Comparison of ENCODE assay signal across 10 cellular contexts in genomic region chr12:49263400-49263763, GRCh38. TPM values are rescaled to one million over a fixed set of nuclear protein-coding genes. Genes with fewer than 3 reads are reported as not detected.
DNase-seq lines count a peak whose midpoint lies in the region; TF ChIP-seq lines count a peak whose summit lies in the region.
"Had no signal": no experiment of that assay in that cellular context is flagged by ENCODE, and none has a peak within 500 bp of the region (broad histone marks: within the 10 kb centered on the region; RNA-seq: fewer than 3 reads in every experiment).

No MANE protein-coding gene starts in this region.

- H3K9ac ChIP-seq in trophoblast cell (ENCODE audit: low read length): no peak overlapping the region

- no peak overlapping the region for H2BK120ac ChIP-seq in trophoblast cell (ENCODE audit: insufficient read depth, low read length, poor library complexity)

- H2BK12ac ChIP-seq in trophoblast cell (ENCODE audit: low read length): no peak overlapping the region

- H3K27me3 Mint-ChIP-seq in brain: peaks cover 33% of the 10 kb centered on the region

- H3K4ac ChIP-seq in trophoblast cell (ENCODE audit: low read depth, low read length): no peak overlapping the region

- H3K18ac ChIP-seq in trophoblast cell (ENCODE audit: low read length): no peak overlapping the region

- peak overlapping the region; percentile 23 for H3K4me2 ChIP-seq in trophoblast cell (ENCODE audit: low read length)

- no peak overlapping the region for H3K27ac ChIP-seq in trophoblast cell (ENCODE audit: low read depth, low read length)
- H3K27ac ChIP-seq: ovary had no signal

- H3K27me3 ChIP-seq in MG63 (no peaks in the 10 kb centered on the region), trophoblast cell (ENCODE audit: insufficient read depth, low read length) (no peaks in the 10 kb centered on the region)
- H3K27me3 ChIP-seq: ovary had no signal

- H2AK5ac ChIP-seq in trophoblast cell (ENCODE audit: low read length): no peak overlapping the region

- H2AFZ ChIP-seq in trophoblast cell (ENCODE audit: insufficient read depth, low read length, poor library complexity): no peak overlapping the region

- peaks cover 0 to 10% (median 5%) of the 10 kb centered on the region in 5 experiments for H3K9me3 Mint-ChIP-seq in brain

- peaks cover 15% of the 10 kb centered on the region for H3K79me1 ChIP-seq in trophoblast cell (ENCODE audit: low read length)

- no peak overlapping the region for H3K27ac Mint-ChIP-seq in brain

- DNase-seq in MG63: no peak
- no peak for DNase-seq in trophoblast cell
- DNase-seq in A172 (ENCODE audit: low spot score): no peak
- DNase-seq in C1 segment of cervical spinal cord (lab: John Stamatoyannopoulos, UW): no peak
- no peak for DNase-seq in SW480 (ENCODE audit: low spot score)
- DNase-seq: GF-D8, ovary had no signal

- H3K36me3 ChIP-seq in MG63: peaks cover 36% of the 10 kb centered on the region
- peaks cover 10% of the 10 kb centered on the region in 2 experiments for H3K36me3 ChIP-seq in trophoblast cell (ENCODE audit: control insufficient read depth in 1 of 2, insufficient read depth in 2 of 2, low read length in 2 of 2)
- H3K36me3 ChIP-seq: ovary had no signal

- no peak overlapping the region for H4K91ac ChIP-seq in trophoblast cell (ENCODE audit: low read depth, low read length)

- WGBS in trophoblast cell (ENCODE audit: extremely low coverage, insufficient coverage, insufficient read length): no CpG with 5 or more reads among the region's 5 CpGs

- H3K4me3 ChIP-seq in GM08714 (ENCODE audit: low read length) (peak overlapping the region; percentile 87; the same call in 1 of the 2 replicates), MG63 (peak overlapping the region; percentile 99), trophoblast cell (ENCODE audit: low read depth, low read length) (no peak overlapping the region)

- no peak for TF ChIP-seq CTCF in brain (conservative IDR thresholded peaks at IDR 0.05)

- no peak overlapping the region for H4K8ac ChIP-seq in trophoblast cell (ENCODE audit: low read depth, low read length)

- peaks cover 11 to 14% of the 10 kb centered on the region in 2 experiments for H3K4me1 ChIP-seq in trophoblast cell (ENCODE audit: control insufficient read depth in 1 of 2, insufficient read depth in 2 of 2, low read length in 2 of 2)

- H2BK5ac ChIP-seq in trophoblast cell (ENCODE audit: low read depth, low read length, poor library complexity): no peak overlapping the region

- H4K12ac ChIP-seq in trophoblast cell (ENCODE audit: low read depth, low read length): no peak overlapping the region

- H3K79me2 ChIP-seq in trophoblast cell (ENCODE audit: control insufficient read depth, insufficient read depth, low read length, poor library complexity): peaks cover 28% of the 10 kb centered on the region

- peaks cover 27% of the 10 kb centered on the region for H3K4me1 Mint-ChIP-seq in brain

- H3K9me3 ChIP-seq in MG63: no peaks in the 10 kb centered on the region
- no peaks in the 10 kb centered on the region for H3K9me3 ChIP-seq in trophoblast cell (ENCODE audit: insufficient read depth, low read depth, low read length)
- H3K9me3 ChIP-seq: ovary had no signal

- H3K14ac ChIP-seq in trophoblast cell (ENCODE audit: low read length): no peak overlapping the region

- peak overlapping the region in 4 of 5 experiments; percentile 10 to 82 (median 61) for H3K4me3 Mint-ChIP-seq in brain

- peaks cover 15% of the 10 kb centered on the region for H3K36me3 Mint-ChIP-seq in brain

- no peak overlapping the region for H3K23ac ChIP-seq in trophoblast cell (ENCODE audit: low read length)

RNA-seq across cellular contexts. Expression of gene TUBA1C, which starts 1.5 kb away (rescaled TPM):
- 289 and 585 TPM in 2 replicates for total RNA-seq in MG63 (2014; rRNA removed; shearing (Covaris generic); ENCODE audit: low replicate concordance)
- polyA plus RNA-seq in brain (ENCODE audit: insufficient read depth, low read depth, low replicate concordance): 189 TPM
- polyA plus RNA-seq in trophoblast cell (2013): 999 and 1,017 TPM in 2 replicates
- 1,111 and 1,563 TPM in 2 replicates for total RNA-seq in A172 (2014; rRNA removed; shearing (Covaris generic))

RNA-seq across cellular contexts. Expression of gene PRPH, which starts 31.6 kb away (rescaled TPM):
- total RNA-seq in MG63 (2014; rRNA removed; shearing (Covaris generic); ENCODE audit: low replicate concordance): 5.0 and 7.1 TPM in 2 replicates
- polyA plus RNA-seq in brain (ENCODE audit: insufficient read depth, low read depth, low replicate concordance): 166 TPM
- 0.03 and 0.08 TPM in 2 replicates for polyA plus RNA-seq in trophoblast cell (2013)
- 4.6 and 6.9 TPM in 2 replicates for total RNA-seq in A172 (2014; rRNA removed; shearing (Covaris generic))
- total RNA-seq: HT-29 had no signal

RNA-seq across cellular contexts. Expression of gene TROAP, which starts 59.7 kb away (rescaled TPM):
- 24.3 and 37.3 TPM in 2 replicates for total RNA-seq in MG63 (2014; rRNA removed; shearing (Covaris generic); ENCODE audit: low replicate concordance)
- polyA plus RNA-seq in brain (ENCODE audit: insufficient read depth, low read depth, low replicate concordance): 49.2 TPM
- 36.9 and 42.9 TPM in 2 replicates for polyA plus RNA-seq in trophoblast cell (2013)
- total RNA-seq in A172 (2014; rRNA removed; shearing (Covaris generic)): 38.2 and 45.4 TPM in 2 replicates
